Comparison of ENCODE assay signal across 15 cellular contexts in genomic region chr6:106253194-106253593, GRCh38.
DNase-seq lines count a peak whose midpoint lies in the region; ATAC-seq, FAIRE-seq and TF ChIP-seq lines count a peak whose summit lies in the region.
"Had no signal": no experiment of that assay in that cellular context is flagged by ENCODE, and none has a peak within 500 bp of the region (broad histone marks: within the 10 kb centered on the region; RNA-seq: fewer than 3 reads in every experiment).

No MANE protein-coding gene starts in this region.

- H3K9me2 ChIP-seq in PC-3 (replicated peaks; ENCODE audit: low read length), result no peaks in the 10 kb centered on the region

- peaks cover 7% of the 10 kb centered on the region for H3K36me3 Mint-ChIP-seq in T-cell
- H3K36me3 Mint-ChIP-seq in endodermal cell (ENCODE audit: low read depth), result peaks cover 5% of the 10 kb centered on the region

- no peak for TF ChIP-seq CTCF in PC-3 (conservative IDR thresholded peaks at IDR 0.05; ENCODE audit: low read depth, low read length)
- no peak for TF ChIP-seq CTCF in endothelial cell of umbilical vein (IDR thresholded peaks at IDR 0.05; ENCODE audit: extremely low read depth in 1 of 2, insufficient read depth in 1 of 2, low read depth in 1 of 2, low read length in 2 of 2)
- TF ChIP-seq CTCF in osteoblast (IDR thresholded peaks at IDR 0.05; ENCODE audit: extremely low read depth, low read depth, low read length), result no peak
- no peak for TF ChIP-seq CTCF in endodermal cell (conservative IDR thresholded peaks at IDR 0.05)

- BruUV-seq in PC-3 (replicated peaks; lab: Mats Ljungman, UMichigan), result no TSS peak
- BruUV-seq in endothelial cell of umbilical vein (replicated peaks; lab: Mats Ljungman, UMichigan), result no TSS peak

- H3K27me3 ChIP-seq in PC-3 (ENCODE audit: low read length) (no peaks in the 10 kb centered on the region), endothelial cell of umbilical vein (ENCODE audit: control insufficient read depth in 2 of 2, insufficient read depth in 2 of 2, low read length in 2 of 2) (no peaks in the 10 kb centered on the region), osteoblast (ENCODE audit: insufficient read depth, low read length) (no peaks in the 10 kb centered on the region), endodermal cell (ENCODE audit: control insufficient read depth, insufficient read depth, low read length, poor library complexity, severe bottlenecking) (no peaks in the 10 kb centered on the region)
- H3K27me3 ChIP-seq: esophagus muscularis mucosa had no signal

- CTCF ChIA-PET in PC-3 (lab: Charles Lee), result no interaction called here
- CTCF ChIA-PET in endothelial cell of umbilical vein (lab: Charles Lee), result no interaction called here
- CTCF ChIA-PET in T-cell (lab: Charles Lee), result no interaction called here

- FAIRE-seq in endothelial cell of umbilical vein (lab: Jason Lieb, UNC), result peak; percentile 43

- WGBS in endodermal cell (ENCODE audit: insufficient coverage in 1 of 2, insufficient read length in 1 of 2), 2 experiments, result 86 to 94% methylated on average over 1 of the region's 1 CpG

- H3K4me3 ChIP-seq in PC-3 (ENCODE audit: low read length) (peak overlapping the region; percentile 4; the same call in 1 of the 2 replicates), endothelial cell of umbilical vein (replicated peaks in 1 of 3; ENCODE audit: insufficient read depth in 1 of 3, low read depth in 1 of 3, low read length in 3 of 3) (no peak overlapping the region), osteoblast (ENCODE audit: insufficient read depth, low read length) (no peak overlapping the region), endodermal cell (ENCODE audit: low read length) (no peak overlapping the region)
- H3K4me3 ChIP-seq: esophagus muscularis mucosa had no signal

- no peaks in the 10 kb centered on the region for H3K9me1 ChIP-seq in endothelial cell of umbilical vein (replicated peaks; ENCODE audit: control insufficient read depth, extremely low read depth, insufficient read depth, low read length)

- ATAC-seq in PC-3 (peak; percentile 86), HG03196 (IDR thresholded peaks at IDR 0.05; ENCODE audit: unreplicated experiment) (no peak), T-cell (replicated peaks in 1 of 4) (no peak), GM21717 (IDR thresholded peaks at IDR 0.05; ENCODE audit: unreplicated experiment) (no peak)

- intact Hi-C loops in PC-3 (cut with micrococcal nuclease) (no loop called here), endothelial cell of umbilical vein (cut with micrococcal nuclease) (no loop called here)

- H3K36me3 ChIP-seq in PC-3 (ENCODE audit: low read depth, low read length) (no peaks in the 10 kb centered on the region), endothelial cell of umbilical vein (ENCODE audit: control insufficient read depth in 2 of 2, extremely low read depth in 1 of 2, insufficient read depth in 2 of 2, low read length in 2 of 2) (no peaks in the 10 kb centered on the region), osteoblast (ENCODE audit: insufficient read depth, low read length) (no peaks in the 10 kb centered on the region), endodermal cell (ENCODE audit: control insufficient read depth, insufficient read depth, low read length) (peaks cover 3% of the 10 kb centered on the region)
- H3K36me3 ChIP-seq: esophagus muscularis mucosa had no signal

- H2AFZ ChIP-seq in PC-3 (ENCODE audit: low read length) (no peak overlapping the region), endothelial cell of umbilical vein (ENCODE audit: low read depth, low read length) (no peak overlapping the region), osteoblast (ENCODE audit: low read length) (no peak overlapping the region)

- H3K4me3 Mint-ChIP-seq in T-cell (no peak overlapping the region), endodermal cell (no peak overlapping the region)
- H3K4me3 Mint-ChIP-seq: neural crest cell had no signal

- no peaks in the 10 kb centered on the region for H3F3A ChIP-seq in PC-3 (ENCODE audit: low read length, unreplicated experiment)

- H3K79me2 ChIP-seq in PC-3 (ENCODE audit: low read length), result peaks cover 54% of the 10 kb centered on the region
- H3K79me2 ChIP-seq in endothelial cell of umbilical vein (ENCODE audit: control insufficient read depth, insufficient read depth, low read length), result peaks cover 15% of the 10 kb centered on the region
- peaks cover 28% of the 10 kb centered on the region for H3K79me2 ChIP-seq in osteoblast (ENCODE audit: insufficient read depth, low read length)

- peak overlapping the region; percentile 65 for H3K27ac ChIP-seq in PC-3 (ENCODE audit: low read length)
- no peak overlapping the region for H3K27ac ChIP-seq in endothelial cell of umbilical vein (ENCODE audit: insufficient read depth, low read depth, low read length)
- H3K27ac ChIP-seq in osteoblast (ENCODE audit: low read depth, low read length), result peak overlapping the region; percentile 49
- H3K27ac ChIP-seq in endodermal cell (ENCODE audit: low read depth, low read length), result no peak overlapping the region
- H3K27ac ChIP-seq: esophagus muscularis mucosa had no signal

- H3K27me3 Mint-ChIP-seq in T-cell (no peaks in the 10 kb centered on the region), endodermal cell (ENCODE audit: insufficient read depth) (no peaks in the 10 kb centered on the region)

- POLR2A ChIA-PET in PC-3 (lab: Charles Lee; ENCODE audit: unreplicated experiment) (no interaction called here), endothelial cell of umbilical vein (lab: Charles Lee) (no interaction called here), T-cell (lab: Charles Lee) (no interaction called here)

- no peak overlapping the region for H3K9ac ChIP-seq in PC-3 (ENCODE audit: low read length)
- no peak overlapping the region for H3K9ac ChIP-seq in endothelial cell of umbilical vein (replicated peaks; ENCODE audit: extremely low read depth, insufficient read depth, low read length)
- H3K9ac ChIP-seq in endodermal cell (ENCODE audit: extremely low read depth, low read length, poor library complexity, severe bottlenecking), result no peak overlapping the region

- H3K9me3 ChIP-seq in PC-3 (ENCODE audit: low read length) (no peaks in the 10 kb centered on the region), endothelial cell of umbilical vein (replicated peaks; ENCODE audit: control insufficient read depth, insufficient read depth, low read length) (no peaks in the 10 kb centered on the region), osteoblast (ENCODE audit: low read depth, low read length) (no peaks in the 10 kb centered on the region), endodermal cell (ENCODE audit: control insufficient read depth, low read length) (no peaks in the 10 kb centered on the region)
- H3K9me3 ChIP-seq: Caco-2, esophagus muscularis mucosa had no signal

- peak overlapping the region; percentile 70 for H3K4me2 ChIP-seq in PC-3 (ENCODE audit: low read length)
- H3K4me2 ChIP-seq in endothelial cell of umbilical vein (ENCODE audit: insufficient read depth, low read length), result no peak overlapping the region
- H3K4me2 ChIP-seq in osteoblast (ENCODE audit: insufficient read depth, low read length), result peak overlapping the region; percentile 58

- H3K9me3 Mint-ChIP-seq in T-cell (no peaks in the 10 kb centered on the region), endodermal cell (no peaks in the 10 kb centered on the region)
- H3K9me3 Mint-ChIP-seq: neural crest cell had no signal

- dilution Hi-C loops in endothelial cell of umbilical vein (cut with MboI; ENCODE audit: extremely low pct_ligation_motif_present, low sequenced_read_pairs), result no loop called here

- DNase-seq in GM03348 (ENCODE audit: low spot score) (peak; percentile 79), PC-3 (peak; percentile 91), endothelial cell of umbilical vein (ENCODE audit: low read depth, low spot score) (peak; percentile 27), osteoblast (ENCODE audit: insufficient read length, low spot score, missing footprints) (peak; percentile 59), T-cell (no peak), endodermal cell (no peak)
- DNase-seq: activated CD4-positive, alpha-beta T cell treated with anti-CD3 and anti-CD28 coated beads for 1 hour; Caco-2; GOT3; NCI-H1436; NK-92 treated with Interleukin-12 subunit alpha and Interleukin-12 subunit beta, amount 100 ng/mL, for 24 hours had no signal

- peaks cover 24 to 35% (median 33%) of the 10 kb centered on the region in 3 donors for H3K4me1 Mint-ChIP-seq in T-cell
- H3K4me1 Mint-ChIP-seq in endodermal cell, result peaks cover 5% of the 10 kb centered on the region
- H3K4me1 Mint-ChIP-seq: neural crest cell had no signal

- H4K20me1 ChIP-seq in PC-3 (ENCODE audit: low read length) (no peaks in the 10 kb centered on the region), endothelial cell of umbilical vein (replicated peaks; ENCODE audit: control insufficient read depth, extremely low read depth, insufficient read depth, low read length) (no peaks in the 10 kb centered on the region), osteoblast (ENCODE audit: insufficient read depth, low read length) (no peaks in the 10 kb centered on the region)

- H3K27ac Mint-ChIP-seq in T-cell (no peak overlapping the region), endodermal cell (no peak overlapping the region)

- TF ChIP-seq POLR2A in endothelial cell of umbilical vein (IDR thresholded peaks at IDR 0.05; ENCODE audit: low read depth, low read length), result no peak

- H3K4me1 ChIP-seq in PC-3 (ENCODE audit: insufficient read depth, low read length), result peaks cover 59% of the 10 kb centered on the region
- H3K4me1 ChIP-seq in endothelial cell of umbilical vein (ENCODE audit: control insufficient read depth, extremely low read depth, insufficient read depth, low read length), result peaks cover 4% of the 10 kb centered on the region
- H3K4me1 ChIP-seq in osteoblast (ENCODE audit: insufficient read depth, low read length), result peaks cover 52% of the 10 kb centered on the region
- H3K4me1 ChIP-seq in endodermal cell (ENCODE audit: control insufficient read depth, insufficient read depth, low read length), result peaks cover 4% of the 10 kb centered on the region
- H3K4me1 ChIP-seq: Caco-2 had no signal

TF ChIP-seq in endothelial cell of umbilical vein, 7 proteins besides CTCF, POLR2A, EP300 and RAD21:
- TF ChIP-seq EZH2 (IDR thresholded peaks at IDR 0.05; ENCODE audit: borderline replicate concordance, low read depth, low read length, severe bottlenecking) (no peak), MAX (IDR thresholded peaks at IDR 0.05; ENCODE audit: insufficient read depth, insufficient read length) (no peak), POLR2AphosphoS5 (IDR thresholded peaks at IDR 0.05; ENCODE audit: insufficient read depth, low read depth, low read length) (no peak), FOS (IDR thresholded peaks at IDR 0.05; ENCODE audit: borderline replicate concordance, insufficient read depth, low read length) (no peak), MYC (IDR thresholded peaks at IDR 0.05; ENCODE audit: low read depth, low read length) (no peak), JUN (IDR thresholded peaks at IDR 0.05; ENCODE audit: borderline replicate concordance, insufficient read depth, insufficient read length, low read depth) (no peak), GATA2 (IDR thresholded peaks at IDR 0.05; ENCODE audit: insufficient read depth, insufficient read length, low read depth, low read length) (no peak)
TF ChIP-seq in endothelial cell of umbilical vein: peak in this region for 0.

Comparison
In these comparisons a context has a peak if more than half of its experiments do, and no peak if none do; other contexts are left out.
1. DNase-seq: peak in GM03348 (single experiment), PC-3 (single experiment), endothelial cell of umbilical vein (single experiment) and osteoblast (single experiment); none in T-cell (0 of 34) and endodermal cell (single experiment).
2. H3K27ac ChIP-seq: peak in PC-3 (single experiment) and osteoblast (single experiment); none in endothelial cell of umbilical vein (single experiment) and endodermal cell (single experiment).